8 cellular contexts compared by ENCODE assay signal in genomic region chr17:41800601-41801373, GRCh38. TPM values are rescaled to one million over a fixed set of nuclear protein-coding genes. Genes with fewer than 3 reads are reported as not detected.
DNase-seq lines count a peak whose midpoint lies in the region; ATAC-seq and TF ChIP-seq lines count a peak whose summit lies in the region.
"Had no signal": no experiment of that assay in that cellular context is flagged by ENCODE, and none has a peak within 500 bp of the region (broad histone marks: within the 10 kb centered on the region; RNA-seq: fewer than 3 reads in every experiment).

No MANE protein-coding gene starts in this region.

- H3K9me3 Mint-ChIP-seq in stimulated activated naive B cell treated with anti-CD40 and anti-IgM and Interleukin-4, amounts not matched to agents 10 μg/mL and 1 μg/mL and 100 μg/mL, for 72 hours: no peaks in the 10 kb centered on the region
- H3K9me3 Mint-ChIP-seq: brain had no signal

- H3K27me3 ChIP-seq in iPS-15b (ENCODE audit: control insufficient read depth, insufficient read depth, low read length): peaks cover 8% of the 10 kb centered on the region

- DNase-seq in HT-29 (ENCODE audit: low spot score) (peak; percentile 92), T-helper 17 cell (no peak), GM13976 (ENCODE audit: low spot score) (no peak)
- no peak for DNase-seq in stimulated activated naive B cell treated with anti-CD40 and anti-IgM and Interleukin-4, amounts not matched to agents 10 μg/mL and 1 μg/mL and 100 μg/mL, for 72 hours

- H3K4me1 Mint-ChIP-seq in T-helper 17 cell: peaks cover 4% of the 10 kb centered on the region
- peaks cover 14 to 17% of the 10 kb centered on the region in 2 donors for H3K4me1 Mint-ChIP-seq in stimulated activated naive B cell treated with anti-CD40 and anti-IgM and Interleukin-4, amounts not matched to agents 10 μg/mL and 1 μg/mL and 100 μg/mL, for 72 hours

- H3K36me3 Mint-ChIP-seq in T-helper 17 cell (ENCODE audit: low read depth): peaks cover 2% of the 10 kb centered on the region
- H3K36me3 Mint-ChIP-seq in stimulated activated naive B cell treated with anti-CD40 and anti-IgM and Interleukin-4, amounts not matched to agents 10 μg/mL and 1 μg/mL and 100 μg/mL, for 72 hours: no peaks in the 10 kb centered on the region

- no peak overlapping the region for H3K27ac Mint-ChIP-seq in T-helper 17 cell
- no peak overlapping the region for H3K27ac Mint-ChIP-seq in stimulated activated naive B cell treated with anti-CD40 and anti-IgM and Interleukin-4, amounts not matched to agents 10 μg/mL and 1 μg/mL and 100 μg/mL, for 72 hours

- in situ Hi-C loops in GM13976 (cut with MboI; ENCODE audit: low sequenced_read_pairs, unreplicated experiment): loop anchor here (10.0 kb wide), 1 partner anchor 66 kb away; the partner anchor contains the start of gene HAP1

- TF ChIP-seq CTCF in GM13976 (IDR thresholded peaks at IDR 0.05; ENCODE audit: borderline replicate concordance, control extremely low read depth, extremely low read depth, insufficient read depth, missing control alignments): no peak

- peak overlapping the region; percentile 45 for H3K4me3 ChIP-seq in iPS-15b (ENCODE audit: low read depth, low read length)

- peaks cover 6% of the 10 kb centered on the region for H3K4me1 ChIP-seq in iPS-15b (ENCODE audit: control insufficient read depth, insufficient read depth, low read length)

- H3K4me3 Mint-ChIP-seq in T-helper 17 cell: no peak overlapping the region
- H3K4me3 Mint-ChIP-seq in stimulated activated naive B cell treated with anti-CD40 and anti-IgM and Interleukin-4, amounts not matched to agents 10 μg/mL and 1 μg/mL and 100 μg/mL, for 72 hours: no peak overlapping the region

- no peaks in the 10 kb centered on the region for H3K9me3 ChIP-seq in T-helper 17 cell (ENCODE audit: control insufficient read depth, low read length, poor library complexity, severe bottlenecking)
- no peaks in the 10 kb centered on the region for H3K9me3 ChIP-seq in iPS-15b (ENCODE audit: control insufficient read depth, insufficient read depth, low read length)

- H3K9ac ChIP-seq in iPS-15b (ENCODE audit: low read depth, low read length): no peak overlapping the region

- ATAC-seq in T-helper 17 cell: peak; percentile 28
- peak; percentile 17 to 29 for ATAC-seq in stimulated activated naive B cell treated with anti-CD40 and anti-IgM and Interleukin-4, amounts not matched to agents 10 μg/mL and 1 μg/mL and 100 μg/mL, for 72 hours (replicated peaks)
- no peak for ATAC-seq in GM21526 (IDR thresholded peaks at IDR 0.05; ENCODE audit: low FRiP score, unreplicated experiment)
- ATAC-seq in HG02970 (IDR thresholded peaks at IDR 0.05; ENCODE audit: low FRiP score, unreplicated experiment): no peak

- no peaks in the 10 kb centered on the region for H3K27me3 Mint-ChIP-seq in T-helper 17 cell
- no peaks in the 10 kb centered on the region for H3K27me3 Mint-ChIP-seq in stimulated activated naive B cell treated with anti-CD40 and anti-IgM and Interleukin-4, amounts not matched to agents 10 μg/mL and 1 μg/mL and 100 μg/mL, for 72 hours

- no peaks in the 10 kb centered on the region for H3K36me3 ChIP-seq in iPS-15b (ENCODE audit: control insufficient read depth, insufficient read depth, low read length)

RNA-seq across cellular contexts. Expression of gene P3H4, which starts 11.0 kb away (rescaled TPM):
- total RNA-seq in HT-29 (2014; rRNA removed; shearing (Covaris generic)): 45.2 and 54.7 TPM in 2 replicates
- total RNA-seq in T-helper 17 cell: 1 to 10 TPM; 1.7 to 2.0 TPM

RNA-seq across cellular contexts. Expression of gene FKBP10, which starts 12.0 kb away (rescaled TPM):
- 52.4 and 68.0 TPM in 2 replicates for total RNA-seq in HT-29 (2014; rRNA removed; shearing (Covaris generic))
- not detected for total RNA-seq in T-helper 17 cell

RNA-seq across cellular contexts. Expression of gene JUP, which starts 14.3 kb away (rescaled TPM):
- total RNA-seq in HT-29 (2014; rRNA removed; shearing (Covaris generic)): 477 and 498 TPM in 2 replicates
- total RNA-seq in T-helper 17 cell: 1 to 10 TPM in 1 of 2 donors, under 1 TPM in 1; 0.63 to 1.4 TPM

RNA-seq across cellular contexts. Expression of gene NT5C3B, which starts 35.2 kb away (rescaled TPM):
- total RNA-seq in HT-29 (2014; rRNA removed; shearing (Covaris generic)): 35.8 and 39.0 TPM in 2 replicates
- 10 to 100 TPM; 23.1 to 28.9 TPM for total RNA-seq in T-helper 17 cell

RNA-seq across cellular contexts. Expression of gene KLHL10, which starts 36.8 kb away (rescaled TPM):
- not detected in 2 replicates for total RNA-seq in HT-29 (2014; rRNA removed; shearing (Covaris generic))
- not detected for total RNA-seq in T-helper 17 cell

Comparison
In these comparisons a context has a peak if more than half of its experiments do, and no peak if none do; other contexts are left out.
1. ATAC-seq: peak in T-helper 17 cell (single experiment) and stimulated activated naive B cell treated with anti-CD40 and anti-IgM and Interleukin-4, amounts not matched to agents 10 μg/mL and 1 μg/mL and 100 μg/mL, for 72 hours (2 of 2); none in GM21526 (single experiment) and HG02970 (single experiment).
2. RNA of gene P3H4, which starts 11.0 kb away (total RNA-seq): 45.2 to 54.7 TPM in HT-29; 1.7 to 2.0 TPM in T-helper 17 cell; every median in the first group is over 10 times any median in the second.
3. RNA of gene FKBP10, which starts 12.0 kb away (total RNA-seq): 52.4 to 68.0 TPM in HT-29; not detected in T-helper 17 cell; every median in the first group is over 10 times any median in the second.
4. RNA of gene JUP, which starts 14.3 kb away (total RNA-seq): 477 to 498 TPM in HT-29; 0.63 to 1.4 TPM in T-helper 17 cell; every median in the first group is over 100 times any median in the second.